Comparison of ENCODE assay signal across 30 cellular contexts in genomic region chr7:156380261-156380660, GRCh38.
A peak's percentile ranks its signal among the peaks of the same experiment; 100 is the strongest.
DNase-seq lines count a peak whose midpoint lies in the region; ATAC-seq and TF ChIP-seq lines count a peak whose summit lies in the region.
"Had no signal": no experiment of that assay in that cellular context is flagged by ENCODE, and none has a peak within 500 bp of the region (broad histone marks: within the 10 kb centered on the region; RNA-seq: fewer than 3 reads in every experiment).

No MANE protein-coding gene starts in this region.

- WGBS in liver: 17% methylated on average over 4 of the region's 4 CpGs
- 47% methylated on average over 4 of the region's 4 CpGs for WGBS in upper lobe of left lung, 2 donors

- no peaks in the 10 kb centered on the region for H3K9me3 ChIP-seq in liver (ENCODE audit: control insufficient read depth in 4 of 4, low read length in 3 of 4)
- H3K9me3 ChIP-seq in upper lobe of left lung: no peaks in the 10 kb centered on the region
- H3K9me3 ChIP-seq: BLaER1 treated with 17β-estradiol and CSF1 and Interleukin-3, amounts not matched to agents 10 nM and 100 nM; heart left ventricle; neutrophil; psoas muscle; SJCRH30; thoracic aorta had no signal

- peaks cover 10 to 36% (median 26%) of the 10 kb centered on the region in 4 donors for H3K4me1 ChIP-seq in liver (ENCODE audit: control insufficient read depth in 4 of 4, insufficient read depth in 4 of 4, low read length in 3 of 4)
- H3K4me1 ChIP-seq in upper lobe of left lung: peaks cover 0 to 6% (median 1%) of the 10 kb centered on the region in 4 donors
- H3K4me1 ChIP-seq: foreskin keratinocyte, heart left ventricle, psoas muscle, SJCRH30 had no signal

- H3K27ac ChIP-seq in liver (ENCODE audit: low read depth in 1 of 2, low read length in 2 of 2): peak overlapping the region; percentile 63 to 71
- peak overlapping the region in 3 of 4 donors; percentile 34 to 61 (median 56) for H3K27ac ChIP-seq in upper lobe of left lung
- H3K27ac ChIP-seq: BLaER1 treated with 17β-estradiol and CSF1 and Interleukin-3, amounts not matched to agents 10 nM and 100 nM; coronary artery; foreskin keratinocyte; heart left ventricle; neutrophil; psoas muscle; SJCRH30; thoracic aorta had no signal

- no peaks in the 10 kb centered on the region for H3K36me3 ChIP-seq in liver (ENCODE audit: control insufficient read depth in 4 of 4, insufficient read depth in 3 of 4, low read depth in 1 of 4, low read length in 3 of 4)
- H3K36me3 ChIP-seq in upper lobe of left lung: no peaks in the 10 kb centered on the region
- H3K36me3 ChIP-seq: BLaER1 treated with 17β-estradiol and CSF1 and Interleukin-3, amounts not matched to agents 10 nM and 100 nM; heart left ventricle; neutrophil; SJCRH30; thoracic aorta had no signal

- TF ChIP-seq POLR2A in upper lobe of left lung (IDR thresholded peaks at IDR 0.05): no peak

- no peak overlapping the region for H3K9ac ChIP-seq in liver (ENCODE audit: low read depth in 1 of 2, low read length in 2 of 2)
- H3K9ac ChIP-seq: BLaER1 treated with 17β-estradiol and CSF1 and Interleukin-3, amounts not matched to agents 10 nM and 100 nM had no signal

- TF ChIP-seq RAD21 in liver (IDR thresholded peaks at IDR 0.05): peak; percentile 14 to 53

- H3K27me3 ChIP-seq in liver (ENCODE audit: control insufficient read depth in 4 of 4, insufficient read depth in 4 of 4, low read length in 3 of 4): no peaks in the 10 kb centered on the region
- H3K27me3 ChIP-seq in upper lobe of left lung: no peaks in the 10 kb centered on the region
- H3K27me3 ChIP-seq: BLaER1 treated with 17β-estradiol and CSF1 and Interleukin-3, amounts not matched to agents 10 nM and 100 nM; foreskin keratinocyte; neutrophil had no signal

- TF ChIP-seq CTCF in liver (IDR thresholded peaks at IDR 0.05; ENCODE audit: low read depth, low read length, missing input control) (no peak), upper lobe of left lung (IDR thresholded peaks at IDR 0.05) (no peak)

- ATAC-seq in upper lobe of left lung (ENCODE audit: low FRiP score in 2 of 2) (peak; percentile 61 to 85), GM18498 (IDR thresholded peaks at IDR 0.05; ENCODE audit: unreplicated experiment) (no peak)
- ATAC-seq: activated T-helper 17 cell treated with anti-CD3 and anti-CD28 coated beads, Interleukin-2, amount 50 U/mL, for 72 hours; effector memory CD8-positive, alpha-beta T cell; esophagus mucosa; foreskin keratinocyte; GM23338; heart left ventricle; psoas muscle; stimulated activated naive CD8-positive, alpha-beta T cell treated with anti-CD3 and anti-CD28 coated beads, Interleukin-15, Interleukin-2, amounts not matched to agents 100 U/mL and 50 U/mL, for 24 hours; T-cell had no signal

- peak overlapping the region in 1 of 3 donors; percentile 8 for H3K4me3 ChIP-seq in liver (ENCODE audit: low read depth in 1 of 3, low read length in 3 of 3)
- no peak overlapping the region for H3K4me3 ChIP-seq in upper lobe of left lung
- H3K4me3 ChIP-seq: BLaER1 treated with 17β-estradiol and CSF1 and Interleukin-3, amounts not matched to agents 10 nM and 100 nM; coronary artery; GM23338; heart left ventricle; psoas muscle; SJCRH30; thoracic aorta had no signal

- TF ChIP-seq EP300 in upper lobe of left lung (IDR thresholded peaks at IDR 0.05): peak in 1 of 4 donors; percentile 14

- DNase-seq in DMS79 treated with DMSO at 0.1 percent for 48 hours (lab: John Stamatoyannopoulos, UW): peak; percentile 51
- peak; percentile 6 for DNase-seq in SW480 (ENCODE audit: low spot score)
- peak in 1 of 2 donors; percentile 78 for DNase-seq in upper lobe of left lung
- DNase-seq in central memory CD4-positive, alpha-beta T cell: no peak
- DNase-seq in NCI-H1694 treated with DMSO at 0.1 percent for 48 hours (lab: John Stamatoyannopoulos, UW): no peak
- DNase-seq: activated CD4-positive, alpha-beta memory T cell treated with anti-CD3 and anti-CD28 coated beads for 36 hours; activated CD4-positive, CD25-positive, alpha-beta regulatory T cell treated with anti-CD3 and anti-CD28 coated beads, Interleukin-2, amount 50 U/mL, for 72 hours; activated CD8-positive, alpha-beta memory T cell treated with anti-CD3 and anti-CD28 coated beads, Interleukin-2, amount 50 U/mL, for 48 hours; amygdala; effector memory CD8-positive, alpha-beta T cell; foreskin keratinocyte; heart left ventricle; HFFc6; kidney glomerular epithelial cell; NCI-H1048; NCI-H187; NCI-H526 treated with DMSO at 0.1 percent for 48 hours; psoas muscle; SJCRH30; stimulated activated naive CD8-positive, alpha-beta T cell treated with anti-CD3 and anti-CD28 coated beads, Interleukin-15, Interleukin-2, amounts not matched to agents 100 U/mL and 50 U/mL, for 24 hours; T-cell had no signal

TF ChIP-seq in liver, 16 proteins besides CTCF, POLR2A, EP300 and RAD21:
- TF ChIP-seq REST (IDR thresholded peaks at IDR 0.05) (peak; percentile 30), HNF4G (IDR thresholded peaks at IDR 0.05) (peak; percentile 34), SP1 (IDR thresholded peaks at IDR 0.05) (peak; percentile 57), RXRA (IDR thresholded peaks at IDR 0.05) (peak; percentile 40 to 66), ATF3 (IDR thresholded peaks at IDR 0.05) (no peak), YY1 (IDR thresholded peaks at IDR 0.05) (peak; percentile 1), HNF4A (conservative IDR thresholded peaks at IDR 0.05) (peak; percentile 77 to 80), MAX (IDR thresholded peaks at IDR 0.05) (no peak), FOXA1 (IDR thresholded peaks at IDR 0.05) (no peak), JUND (IDR thresholded peaks at IDR 0.05) (peak in 1 of 2 donors; percentile 48), GABPA (IDR thresholded peaks at IDR 0.05 in 1 of 2, conservative IDR thresholded peaks at IDR 0.05 in 1 of 2) (no peak)

Comparison
In these comparisons a context has a peak if more than half of its experiments do, and no peak if none do; other contexts are left out.
1. DNase-seq: peak in DMS79 treated with DMSO at 0.1 percent for 48 hours (single experiment) and SW480 (single experiment); none in central memory CD4-positive, alpha-beta T cell (single experiment) and NCI-H1694 treated with DMSO at 0.1 percent for 48 hours (single experiment).